In genomic region chr4:15198070-15198727, GRCh38 we compare ENCODE assay signal across 26 cellular contexts.
DNase-seq lines count a peak whose midpoint lies in the region; ATAC-seq, FAIRE-seq and TF ChIP-seq lines count a peak whose summit lies in the region.
"Had no signal": no experiment of that assay in that cellular context is flagged by ENCODE, and none has a peak within 500 bp of the region (broad histone marks: within the 10 kb centered on the region; RNA-seq: fewer than 3 reads in every experiment).

No MANE protein-coding gene starts in this region.

- no peaks in the 10 kb centered on the region for H3K27me3 Mint-ChIP-seq in endodermal cell (ENCODE audit: insufficient read depth)
- H3K27me3 Mint-ChIP-seq in T-helper 2 cell treated with Interferon-gamma antibody and Interleukin-4, amounts not matched to agents 5 μg/mL and 100 μg/mL, for 36 hours (ENCODE audit: low read depth), result no peaks in the 10 kb centered on the region
- H3K27me3 Mint-ChIP-seq: activated CD8-positive, alpha-beta memory T cell treated with anti-CD3 and anti-CD28 coated beads, Interleukin-2, amount 10 ng/mL, durations not matched to agents 7 days and 5 days; dendritic cell treated with granulocyte-macrophage colony-stimulating factor and Interleukin-4, amounts not matched to agents 40 ng/mL and 50 ng/mL, for 4 days; stimulated activated naive CD8-positive, alpha-beta T cell treated with anti-CD3 and anti-CD28 coated beads, Interleukin-15, amount 100 ng/mL, for 72 hours had no signal

- no peaks in the 10 kb centered on the region for H3K9me3 ChIP-seq in HepG2 (ENCODE audit: low read length)
- no peaks in the 10 kb centered on the region for H3K9me3 ChIP-seq in right lobe of liver
- no peaks in the 10 kb centered on the region for H3K9me3 ChIP-seq in endodermal cell (ENCODE audit: control insufficient read depth, low read length)
- no peaks in the 10 kb centered on the region for H3K9me3 ChIP-seq in gastroesophageal sphincter
- H3K9me3 ChIP-seq: A549, ovary, SJCRH30 had no signal

- in situ Hi-C loops in HepG2 (cut with HindIII; ENCODE audit: extremely low pct_ligation_motif_present, low pct_unique_long_range_greater_than_20kb), result no loop called here

- H3K27me3 ChIP-seq in HepG2 (ENCODE audit: control insufficient read depth in 1 of 2, insufficient read depth in 2 of 2, low read length in 2 of 2) (no peaks in the 10 kb centered on the region), right lobe of liver (no peaks in the 10 kb centered on the region), endodermal cell (ENCODE audit: control insufficient read depth, insufficient read depth, low read length, poor library complexity, severe bottlenecking) (no peaks in the 10 kb centered on the region), gastroesophageal sphincter (no peaks in the 10 kb centered on the region)
- H3K27me3 ChIP-seq: ovary, SJCRH30 had no signal

- H3K9ac ChIP-seq in HepG2 (ENCODE audit: insufficient read depth, low read depth, low read length), result no peak overlapping the region
- no peak overlapping the region for H3K9ac ChIP-seq in endodermal cell (ENCODE audit: extremely low read depth, low read length, poor library complexity, severe bottlenecking)
- H3K9ac ChIP-seq: KMS-11 had no signal

- no peak for DNase-seq in HepG2 (ENCODE audit: low spot score)
- DNase-seq in right lobe of liver, result no peak
- peak; percentile 65 for DNase-seq in endodermal cell
- peak; percentile 38 for DNase-seq in iPS-NIHi7 (ENCODE audit: extremely low spot score)
- DNase-seq in stimulated activated effector memory CD8-positive, alpha-beta T cell treated with anti-CD3 and anti-CD28 coated beads, Interleukin-12 subunit alpha, Interleukin-12 subunit beta, amount 100 ng/mL, for 72 hours (ENCODE audit: low spot score in 2 of 2), result no peak
- no peak for DNase-seq in T-helper 2 cell treated with Interferon-gamma antibody and Interleukin-4, amounts not matched to agents 5 μg/mL and 100 μg/mL, for 36 hours (ENCODE audit: low spot score)
- DNase-seq: activated CD4-positive, alpha-beta T cell treated with anti-CD3 and anti-CD28 coated beads for 1 hour; activated CD8-positive, alpha-beta memory T cell treated with anti-CD3 and anti-CD28 coated beads, Interleukin-2, amount 10 ng/mL, durations not matched to agents 7 days and 5 days; amniotic stem cell; DMS 273 treated with DMSO at 0.1 percent for 48 hours; erythroblast; NCI-H1092; NCI-H2107; NCI-H524; ovary; SJCRH30; stimulated activated CD4-positive, alpha-beta T cell treated with anti-CD3 and anti-CD28 coated beads, Interleukin-15, amount 100 ng/mL, for 24 hours; stimulated activated naive CD8-positive, alpha-beta T cell treated with anti-CD3 and anti-CD28 coated beads, Interleukin-15, amount 100 ng/mL, for 72 hours; T-helper 9 cell had no signal

- FAIRE-seq in HepG2 (lab: Jason Lieb, UNC), result no peak
- FAIRE-seq: A549 had no signal

- H3K4me3 ChIP-seq in HepG2 (replicated peaks in 1 of 3; ENCODE audit: insufficient read depth in 1 of 3, low read depth in 2 of 3, low read length in 3 of 3), result no peak overlapping the region
- no peak overlapping the region for H3K4me3 ChIP-seq in right lobe of liver
- H3K4me3 ChIP-seq in endodermal cell (ENCODE audit: low read length), result no peak overlapping the region
- no peak overlapping the region for H3K4me3 ChIP-seq in gastroesophageal sphincter
- H3K4me3 ChIP-seq: A549, ovary, SJCRH30 had no signal

- CTCF ChIA-PET in HepG2 (lab: Yijun Ruan, JAX; ENCODE audit: low intra/inter-chr PET ratio, low total read pairs), result no interaction called here

- TF ChIP-seq EP300 in HepG2 (IDR thresholded peaks at IDR 0.05; ENCODE audit: low read depth in 2 of 2, low read length in 2 of 2) (no peak), HepG2 (CRISPR knock-in tag; IDR thresholded peaks at IDR 0.05; ENCODE audit: borderline replicate concordance) (no peak), gastroesophageal sphincter (IDR thresholded peaks at IDR 0.05) (no peak)

- H3K4me2 ChIP-seq in HepG2 (ENCODE audit: low read depth, low read length), result no peak overlapping the region
- H3K4me2 ChIP-seq: A549, KMS-11 had no signal

- ATAC-seq in HepG2 (no peak), right lobe of liver (no peak), gastroesophageal sphincter (no peak)
- ATAC-seq in stimulated activated effector memory CD8-positive, alpha-beta T cell treated with anti-CD3 and anti-CD28 coated beads, Interleukin-12 subunit alpha, Interleukin-12 subunit beta, amount 100 ng/mL, for 72 hours, result no peak
- no peak for ATAC-seq in activated CD4-positive, CD25-positive, alpha-beta regulatory T cell treated with anti-CD3 and anti-CD28 coated beads, Interleukin-2, amount 50 U/mL, for 24 hours
- ATAC-seq: A549; activated CD8-positive, alpha-beta memory T cell treated with anti-CD3 and anti-CD28 coated beads, Interleukin-2, amount 10 ng/mL, durations not matched to agents 7 days and 5 days; stimulated activated naive CD8-positive, alpha-beta T cell treated with anti-CD3 and anti-CD28 coated beads, Interleukin-15, amount 100 ng/mL, for 72 hours had no signal

- POLR2A ChIA-PET in HepG2 (lab: Yijun Ruan, JAX), result no interaction called here

- TF ChIP-seq CTCF in HepG2 (CRISPR knock-in tag; IDR thresholded peaks at IDR 0.05) (no peak), right lobe of liver (IDR thresholded peaks at IDR 0.05) (no peak), endodermal cell (conservative IDR thresholded peaks at IDR 0.05) (peak; percentile 20), gastroesophageal sphincter (IDR thresholded peaks at IDR 0.05) (no peak)

- H3K4me1 Mint-ChIP-seq in endodermal cell, result peaks cover 17% of the 10 kb centered on the region
- H3K4me1 Mint-ChIP-seq in stimulated activated effector memory CD8-positive, alpha-beta T cell treated with anti-CD3 and anti-CD28 coated beads, Interleukin-12 subunit alpha, Interleukin-12 subunit beta, amount 100 ng/mL, for 72 hours, result no peaks in the 10 kb centered on the region
- no peaks in the 10 kb centered on the region for H3K4me1 Mint-ChIP-seq in T-helper 2 cell treated with Interferon-gamma antibody and Interleukin-4, amounts not matched to agents 5 μg/mL and 100 μg/mL, for 36 hours (ENCODE audit: low read depth)
- H3K4me1 Mint-ChIP-seq: activated CD8-positive, alpha-beta memory T cell treated with anti-CD3 and anti-CD28 coated beads, Interleukin-2, amount 10 ng/mL, durations not matched to agents 7 days and 5 days; stimulated activated naive CD8-positive, alpha-beta T cell treated with anti-CD3 and anti-CD28 coated beads, Interleukin-15, amount 100 ng/mL, for 72 hours had no signal

- whole genome bisulfite sequencing in HepG2 (ENCODE audit: low lambda C conversion rate), result 21% methylated on average over 7 of the region's 11 CpGs
- 75% methylated on average over 5 of the region's 11 CpGs for WGBS in right lobe of liver (ENCODE audit: insufficient coverage, low coverage, low lambda C conversion rate, missing lambda C conversion rate)
- 60 to 64% methylated on average over 2 to 11 of the region's 11 CpGs for WGBS in endodermal cell (ENCODE audit: insufficient coverage in 1 of 2, insufficient read length in 1 of 2), 2 experiments
- WGBS in gastroesophageal sphincter (ENCODE audit: low coverage in 1 of 2), 2 donors, result 31 to 44% methylated on average over 8 to 9 of the region's 11 CpGs

- no peak overlapping the region for H3K27ac Mint-ChIP-seq in endodermal cell
- no peak overlapping the region for H3K27ac Mint-ChIP-seq in stimulated activated effector memory CD8-positive, alpha-beta T cell treated with anti-CD3 and anti-CD28 coated beads, Interleukin-12 subunit alpha, Interleukin-12 subunit beta, amount 100 ng/mL, for 72 hours
- H3K27ac Mint-ChIP-seq in T-helper 2 cell treated with Interferon-gamma antibody and Interleukin-4, amounts not matched to agents 5 μg/mL and 100 μg/mL, for 36 hours, result no peak overlapping the region
- H3K27ac Mint-ChIP-seq: activated CD8-positive, alpha-beta memory T cell treated with anti-CD3 and anti-CD28 coated beads, Interleukin-2, amount 10 ng/mL, durations not matched to agents 7 days and 5 days; dendritic cell treated with granulocyte-macrophage colony-stimulating factor and Interleukin-4, amounts not matched to agents 40 ng/mL and 50 ng/mL, for 4 days; stimulated activated naive CD8-positive, alpha-beta T cell treated with anti-CD3 and anti-CD28 coated beads, Interleukin-15, amount 100 ng/mL, for 72 hours had no signal

- TF ChIP-seq RAD21 in HepG2 (CRISPR knock-in tag; IDR thresholded peaks at IDR 0.05), result no peak

- no peaks in the 10 kb centered on the region for H3K79me2 ChIP-seq in HepG2 (ENCODE audit: insufficient read depth, low read length)

- H3K27ac ChIP-seq in HepG2 (ENCODE audit: extremely low read length, insufficient read depth, low read length) (no peak overlapping the region), right lobe of liver (no peak overlapping the region), endodermal cell (ENCODE audit: low read depth, low read length) (no peak overlapping the region), gastroesophageal sphincter (peak overlapping the region in 1 of 4 donors; percentile 15)
- H3K27ac ChIP-seq: A549, C4-2B, HL-60, KMS-11, SJCRH30 had no signal

- BruUV-seq in HepG2 (replicated peaks; lab: Mats Ljungman, UMichigan), result no TSS peak

- no peaks in the 10 kb centered on the region for H3K36me3 Mint-ChIP-seq in endodermal cell (ENCODE audit: low read depth)
- H3K36me3 Mint-ChIP-seq in stimulated activated effector memory CD8-positive, alpha-beta T cell treated with anti-CD3 and anti-CD28 coated beads, Interleukin-12 subunit alpha, Interleukin-12 subunit beta, amount 100 ng/mL, for 72 hours, result no peaks in the 10 kb centered on the region
- H3K36me3 Mint-ChIP-seq in T-helper 2 cell treated with Interferon-gamma antibody and Interleukin-4, amounts not matched to agents 5 μg/mL and 100 μg/mL, for 36 hours (ENCODE audit: low read depth), result no peaks in the 10 kb centered on the region
- H3K36me3 Mint-ChIP-seq: activated CD8-positive, alpha-beta memory T cell treated with anti-CD3 and anti-CD28 coated beads, Interleukin-2, amount 10 ng/mL, durations not matched to agents 7 days and 5 days had no signal

- H4K20me1 ChIP-seq in HepG2 (ENCODE audit: insufficient read depth, low read length), result no peaks in the 10 kb centered on the region

- no peak overlapping the region for H3K4me3 Mint-ChIP-seq in endodermal cell
- no peak overlapping the region for H3K4me3 Mint-ChIP-seq in stimulated activated effector memory CD8-positive, alpha-beta T cell treated with anti-CD3 and anti-CD28 coated beads, Interleukin-12 subunit alpha, Interleukin-12 subunit beta, amount 100 ng/mL, for 72 hours
- no peak overlapping the region for H3K4me3 Mint-ChIP-seq in T-helper 2 cell treated with Interferon-gamma antibody and Interleukin-4, amounts not matched to agents 5 μg/mL and 100 μg/mL, for 36 hours
- H3K4me3 Mint-ChIP-seq: activated CD8-positive, alpha-beta memory T cell treated with anti-CD3 and anti-CD28 coated beads, Interleukin-2, amount 10 ng/mL, durations not matched to agents 7 days and 5 days; dendritic cell treated with granulocyte-macrophage colony-stimulating factor and Interleukin-4, amounts not matched to agents 40 ng/mL and 50 ng/mL, for 4 days; stimulated activated naive CD8-positive, alpha-beta T cell treated with anti-CD3 and anti-CD28 coated beads, Interleukin-15, amount 100 ng/mL, for 72 hours had no signal

- H3K4me1 ChIP-seq in HepG2 (ENCODE audit: insufficient read depth, low read length), result no peaks in the 10 kb centered on the region
- no peaks in the 10 kb centered on the region for H3K4me1 ChIP-seq in right lobe of liver
- H3K4me1 ChIP-seq in endodermal cell (ENCODE audit: control insufficient read depth, insufficient read depth, low read length), result no peaks in the 10 kb centered on the region
- H3K4me1 ChIP-seq in gastroesophageal sphincter, result peaks cover 0 to 10% (median 0%) of the 10 kb centered on the region in 3 donors
- H3K4me1 ChIP-seq: A549, SJCRH30 had no signal

- TF ChIP-seq POLR2A in HepG2 (IDR thresholded peaks at IDR 0.05; ENCODE audit: insufficient read depth in 1 of 2, low read depth in 2 of 2, low read length in 2 of 2) (no peak), right lobe of liver (IDR thresholded peaks at IDR 0.05) (no peak), gastroesophageal sphincter (IDR thresholded peaks at IDR 0.05) (no peak)

- intact Hi-C loops in HepG2 (cut with micrococcal nuclease; ENCODE audit: unreplicated experiment) (loop anchor here (10.0 kb wide), 1 partner anchor 1543 kb away; no protein-coding TSS in a partner anchor), right lobe of liver (cut with DNase I) (no loop called here)

- H2AFZ ChIP-seq in HepG2 (ENCODE audit: low read length), result no peak overlapping the region

- no peaks in the 10 kb centered on the region for H3K9me3 Mint-ChIP-seq in endodermal cell
- H3K9me3 Mint-ChIP-seq in stimulated activated effector memory CD8-positive, alpha-beta T cell treated with anti-CD3 and anti-CD28 coated beads, Interleukin-12 subunit alpha, Interleukin-12 subunit beta, amount 100 ng/mL, for 72 hours, result no peaks in the 10 kb centered on the region
- H3K9me3 Mint-ChIP-seq in T-helper 2 cell treated with Interferon-gamma antibody and Interleukin-4, amounts not matched to agents 5 μg/mL and 100 μg/mL, for 36 hours, result no peaks in the 10 kb centered on the region
- H3K9me3 Mint-ChIP-seq: dendritic cell treated with granulocyte-macrophage colony-stimulating factor and Interleukin-4, amounts not matched to agents 40 ng/mL and 50 ng/mL, for 4 days; stimulated activated naive CD8-positive, alpha-beta T cell treated with anti-CD3 and anti-CD28 coated beads, Interleukin-15, amount 100 ng/mL, for 72 hours had no signal

- H3K36me3 ChIP-seq in HepG2 (replicated peaks in 1 of 2; ENCODE audit: control insufficient read depth in 1 of 2, insufficient read depth in 2 of 2, low read length in 2 of 2) (no peaks in the 10 kb centered on the region), right lobe of liver (no peaks in the 10 kb centered on the region), endodermal cell (ENCODE audit: control insufficient read depth, insufficient read depth, low read length) (no peaks in the 10 kb centered on the region), gastroesophageal sphincter (no peaks in the 10 kb centered on the region)
- H3K36me3 ChIP-seq: ovary had no signal

Comparison
In these comparisons a context has a peak if more than half of its experiments do, and no peak if none do; other contexts are left out.
1. DNase-seq: peak in endodermal cell (single experiment) and iPS-NIHi7 (single experiment); none in HepG2 (single experiment), right lobe of liver (0 of 3), stimulated activated effector memory CD8-positive, alpha-beta T cell treated with anti-CD3 and anti-CD28 coated beads, Interleukin-12 subunit alpha, Interleukin-12 subunit beta, amount 100 ng/mL, for 72 hours (0 of 2) and T-helper 2 cell treated with Interferon-gamma antibody and Interleukin-4, amounts not matched to agents 5 μg/mL and 100 μg/mL, for 36 hours (single experiment).